ENCODE assay signal across 27 cellular contexts in genomic region chr2:127059559-127059958, GRCh38.
"Had no signal": no experiment of that assay in that cellular context is flagged by ENCODE, and none has a peak within 500 bp of the region (broad histone marks: within the 10 kb centered on the region; RNA-seq: fewer than 3 reads in every experiment).

No MANE protein-coding gene starts in this region.

- H3K36me3 Mint-ChIP-seq: activated naive CD4-positive, alpha-beta T cell treated with anti-CD3 and anti-CD28 coated beads, Interleukin-2, amount 50 U/mL, for 72 hours had no signal

- H3K27ac ChIP-seq: ascending aorta, body of pancreas, Peyer's patch, SJSA1 had no signal

- H3K36me3 ChIP-seq: ascending aorta had no signal

- ATAC-seq: activated CD4-positive, CD25-positive, alpha-beta regulatory T cell treated with anti-CD3 and anti-CD28 coated beads, Interleukin-2, amount 50 U/mL, for 24 hours; activated CD8-positive, alpha-beta memory T cell treated with anti-CD3 and anti-CD28 coated beads, Interleukin-2, amount 10 ng/mL, durations not matched to agents 7 days and 5 days; activated naive CD4-positive, alpha-beta T cell treated with anti-CD3 and anti-CD28 coated beads, Interleukin-2, amount 50 U/mL, for 72 hours; activated naive CD8-positive, alpha-beta T cell treated with anti-CD3 and anti-CD28 coated beads, Interleukin-2, amount 50 U/mL, for 24 hours; body of pancreas; SK-N-SH treated with all-trans-retinoic acid at 6 μM for 48 hours had no signal

- H3K27me3 ChIP-seq: ascending aorta, body of pancreas, Peyer's patch, SJSA1 had no signal

- DNase-seq: activated CD4-positive, alpha-beta T cell treated with anti-CD3 and anti-CD28 coated beads for 4 hours; activated CD4-positive, alpha-beta T cell treated with anti-CD3 and anti-CD28 coated beads, Interleukin-2, amount 50 U/mL, for 48 hours; activated CD8-positive, alpha-beta memory T cell treated with anti-CD3 and anti-CD28 coated beads, Interleukin-2, amount 10 ng/mL, durations not matched to agents 7 days and 5 days; activated effector memory CD4-positive, alpha-beta T cell treated with Interleukin-2 at 50 U/mL for 16 hours; activated naive CD4-positive, alpha-beta T cell; activated naive CD8-positive, alpha-beta T cell treated with anti-CD3 and anti-CD28 coated beads, Interleukin-2, amount 50 U/mL, for 24 hours; activated T-cell treated with anti-CD3 and anti-CD28 coated beads, Interleukin-2, amount 50 U/mL, for 24 hours; amniotic stem cell; body of pancreas; central memory CD4-positive, alpha-beta T cell; KG1; NCI-H1048; NCI-H146; NCI-H1930; NCI-H2171 treated with DMSO at 0.1 percent for 48 hours; NCI-H226; NCI-H69; NK-92 treated with Interleukin-12 subunit alpha and Interleukin-12 subunit beta, amount 100 ng/mL, for 24 hours; Peyer's patch; SHP77 had no signal

- H3K9me3 ChIP-seq: ascending aorta, body of pancreas, Peyer's patch, SJSA1 had no signal

- H3K4me3 Mint-ChIP-seq: activated CD8-positive, alpha-beta memory T cell treated with anti-CD3 and anti-CD28 coated beads, Interleukin-2, amount 10 ng/mL, durations not matched to agents 7 days and 5 days; activated naive CD8-positive, alpha-beta T cell treated with anti-CD3 and anti-CD28 coated beads, Interleukin-2, amount 50 U/mL, for 24 hours; activated T-cell treated with anti-CD3 and anti-CD28 coated beads, Interleukin-2, amount 50 U/mL, for 24 hours; activated T-helper 1 cell treated with anti-CD3 and anti-CD28 coated beads, Interleukin-12 subunit alpha, Interleukin-12 subunit beta, Interleukin-2, Interleukin-4 antibody, amounts not matched to agents 30 ng/mL and 10 ng/mL and 1 ng/mL, durations not matched to agents 14 hours and 24 hours and 36 hours; T-helper 1 cell treated with Interleukin-12 subunit alpha and Interleukin-12 subunit beta and Interleukin-4 antibody, amounts not matched to agents 30 μg/mL and 1 μg/mL, for 36 hours had no signal

- H3K4me1 ChIP-seq: body of pancreas had no signal

- H3K27ac Mint-ChIP-seq: activated CD8-positive, alpha-beta memory T cell treated with anti-CD3 and anti-CD28 coated beads, Interleukin-2, amount 10 ng/mL, durations not matched to agents 7 days and 5 days; activated naive CD8-positive, alpha-beta T cell treated with anti-CD3 and anti-CD28 coated beads, Interleukin-2, amount 50 U/mL, for 24 hours; activated T-helper 1 cell treated with anti-CD3 and anti-CD28 coated beads, Interleukin-12 subunit alpha, Interleukin-12 subunit beta, Interleukin-2, Interleukin-4 antibody, amounts not matched to agents 30 ng/mL and 10 ng/mL and 1 ng/mL, durations not matched to agents 14 hours and 24 hours and 36 hours; T-helper 1 cell treated with Interleukin-12 subunit alpha and Interleukin-12 subunit beta and Interleukin-4 antibody, amounts not matched to agents 30 μg/mL and 1 μg/mL, for 36 hours had no signal

- H3K4me3 ChIP-seq: ascending aorta, body of pancreas, Peyer's patch, SJSA1 had no signal

- H3K27me3 Mint-ChIP-seq: activated CD8-positive, alpha-beta memory T cell treated with anti-CD3 and anti-CD28 coated beads, Interleukin-2, amount 10 ng/mL, durations not matched to agents 7 days and 5 days; activated naive CD8-positive, alpha-beta T cell treated with anti-CD3 and anti-CD28 coated beads, Interleukin-2, amount 50 U/mL, for 24 hours; activated T-cell treated with anti-CD3 and anti-CD28 coated beads, Interleukin-2, amount 50 U/mL, for 24 hours had no signal

- H3K9me3 Mint-ChIP-seq: activated naive CD4-positive, alpha-beta T cell treated with anti-CD3 and anti-CD28 coated beads, Interleukin-2, amount 50 U/mL, for 72 hours; activated naive CD8-positive, alpha-beta T cell treated with anti-CD3 and anti-CD28 coated beads, Interleukin-2, amount 50 U/mL, for 24 hours; activated T-cell treated with anti-CD3 and anti-CD28 coated beads, Interleukin-2, amount 50 U/mL, for 24 hours; activated T-helper 1 cell treated with anti-CD3 and anti-CD28 coated beads, Interleukin-12 subunit alpha, Interleukin-12 subunit beta, Interleukin-2, Interleukin-4 antibody, amounts not matched to agents 30 ng/mL and 10 ng/mL and 1 ng/mL, durations not matched to agents 14 hours and 24 hours and 36 hours; T-helper 1 cell treated with Interleukin-12 subunit alpha and Interleukin-12 subunit beta and Interleukin-4 antibody, amounts not matched to agents 30 μg/mL and 1 μg/mL, for 36 hours had no signal
